In genomic region chr20:45912344-45912682, GRCh38 we compare ENCODE assay signal across 6 cellular contexts. TPM values are rescaled to one million over a fixed set of nuclear protein-coding genes. Genes with fewer than 3 reads are reported as not detected.
DNase-seq lines count a peak whose midpoint lies in the region; ATAC-seq and TF ChIP-seq lines count a peak whose summit lies in the region.

No MANE protein-coding gene starts in this region.

- TF ChIP-seq CTCF in coronary artery (IDR thresholded peaks at IDR 0.05) (no peak), parathyroid adenoma (IDR thresholded peaks at IDR 0.05) (no peak)

- H3K27ac ChIP-seq in HUES64 (ENCODE audit: low read depth, low read length) (no peak overlapping the region), coronary artery (peak overlapping the region; percentile 40 to 89), parathyroid adenoma (no peak overlapping the region)

- H3K9ac ChIP-seq in HUES64 (ENCODE audit: low read depth, low read length) (peak overlapping the region; percentile 78; the same call in 1 of the 2 replicates), parathyroid adenoma (peak overlapping the region; percentile 22)

- 31% methylated on average over 4 of the region's 4 CpGs for WGBS in HUES64

- H2AFZ ChIP-seq in parathyroid adenoma: peak overlapping the region; percentile 94

- no peak for TF ChIP-seq POLR2A in GM18505 (IDR thresholded peaks at IDR 0.05; ENCODE audit: borderline replicate concordance, extremely low read depth, insufficient read depth, insufficient read length)

- DNase-seq in coronary artery (ENCODE audit: low spot score) (no peak), cortex of kidney (lab: John Stamatoyannopoulos, UW) (no peak)
- DNase-seq in activated CD4-positive, alpha-beta T cell treated with anti-CD3 and anti-CD28 coated beads, Interleukin-2, amount 50 U/mL, for 48 hours: no peak

- peak overlapping the region; percentile 32 for H3K4me2 ChIP-seq in parathyroid adenoma (ENCODE audit: low read length)

- H3K79me2 ChIP-seq in parathyroid adenoma: no peaks in the 10 kb centered on the region

- H3K4me3 ChIP-seq in HUES64 (ENCODE audit: low read length) (peak overlapping the region; percentile 74), coronary artery (peak overlapping the region; percentile 74), parathyroid adenoma (ENCODE audit: low read depth, low read length) (no peak overlapping the region)

- ATAC-seq in GM18505 (IDR thresholded peaks at IDR 0.05; ENCODE audit: unreplicated experiment): no peak

- H3K36me3 ChIP-seq in HUES64 (ENCODE audit: insufficient read depth, low read length): peaks cover 22% of the 10 kb centered on the region
- no peaks in the 10 kb centered on the region for H3K36me3 ChIP-seq in parathyroid adenoma (ENCODE audit: control insufficient read depth, insufficient read depth, low read length)

- H3K9me3 ChIP-seq in HUES64 (ENCODE audit: insufficient read depth, low read depth, low read length): no peaks in the 10 kb centered on the region
- H3K9me3 ChIP-seq in parathyroid adenoma (ENCODE audit: control insufficient read depth, low read length): no peaks in the 10 kb centered on the region

- H3K4me1 ChIP-seq in HUES64 (ENCODE audit: insufficient read depth, low read length): peaks cover 4% of the 10 kb centered on the region; the same call in 1 of the 2 replicates
- peaks cover 8% of the 10 kb centered on the region for H3K4me1 ChIP-seq in parathyroid adenoma

- no peaks in the 10 kb centered on the region for H3K27me3 ChIP-seq in HUES64 (ENCODE audit: insufficient read depth, low read length)
- no peaks in the 10 kb centered on the region for H3K27me3 ChIP-seq in parathyroid adenoma (ENCODE audit: control insufficient read depth, insufficient read depth, low read length)

RNA-seq across cellular contexts. Expression of gene PLTP, which starts 0.4 kb away (rescaled TPM):
- 86.4 TPM for polyA plus RNA-seq in HUES64 (2013, experiment 1 of 2)
- 97.3 TPM for polyA plus RNA-seq in HUES64 (2013, experiment 2 of 2)

RNA-seq across cellular contexts. Expression of gene CTSA, which starts 21.2 kb away (rescaled TPM):
- polyA plus RNA-seq in HUES64 (2013, experiment 1 of 2): 40.1 TPM
- 34.3 TPM for polyA plus RNA-seq in HUES64 (2013, experiment 2 of 2)

RNA-seq across cellular contexts. Expression of gene NEURL2, which starts 21.3 kb away (rescaled TPM):
- 2.5 TPM for polyA plus RNA-seq in HUES64 (2013, experiment 1 of 2)
- 2.2 TPM for polyA plus RNA-seq in HUES64 (2013, experiment 2 of 2)

RNA-seq across cellular contexts. Expression of gene PCIF1, which starts 22.2 kb away (rescaled TPM):
- 22.1 TPM for polyA plus RNA-seq in HUES64 (2013, experiment 1 of 2)
- polyA plus RNA-seq in HUES64 (2013, experiment 2 of 2): 25.8 TPM

RNA-seq across cellular contexts. Expression of gene SPATA25, which starts 24.9 kb away (rescaled TPM):
- 1.1 TPM for polyA plus RNA-seq in HUES64 (2013, experiment 1 of 2)
- polyA plus RNA-seq in HUES64 (2013, experiment 2 of 2): 1.1 TPM

Comparison
In these comparisons a context has a peak if more than half of its experiments do, and no peak if none do; other contexts are left out.
1. H3K27ac ChIP-seq: peak in coronary artery (2 of 2); none in HUES64 (single experiment) and parathyroid adenoma (single experiment).